Comparison of ENCODE assay signal across 9 cellular contexts in the genomic region with DNA sequence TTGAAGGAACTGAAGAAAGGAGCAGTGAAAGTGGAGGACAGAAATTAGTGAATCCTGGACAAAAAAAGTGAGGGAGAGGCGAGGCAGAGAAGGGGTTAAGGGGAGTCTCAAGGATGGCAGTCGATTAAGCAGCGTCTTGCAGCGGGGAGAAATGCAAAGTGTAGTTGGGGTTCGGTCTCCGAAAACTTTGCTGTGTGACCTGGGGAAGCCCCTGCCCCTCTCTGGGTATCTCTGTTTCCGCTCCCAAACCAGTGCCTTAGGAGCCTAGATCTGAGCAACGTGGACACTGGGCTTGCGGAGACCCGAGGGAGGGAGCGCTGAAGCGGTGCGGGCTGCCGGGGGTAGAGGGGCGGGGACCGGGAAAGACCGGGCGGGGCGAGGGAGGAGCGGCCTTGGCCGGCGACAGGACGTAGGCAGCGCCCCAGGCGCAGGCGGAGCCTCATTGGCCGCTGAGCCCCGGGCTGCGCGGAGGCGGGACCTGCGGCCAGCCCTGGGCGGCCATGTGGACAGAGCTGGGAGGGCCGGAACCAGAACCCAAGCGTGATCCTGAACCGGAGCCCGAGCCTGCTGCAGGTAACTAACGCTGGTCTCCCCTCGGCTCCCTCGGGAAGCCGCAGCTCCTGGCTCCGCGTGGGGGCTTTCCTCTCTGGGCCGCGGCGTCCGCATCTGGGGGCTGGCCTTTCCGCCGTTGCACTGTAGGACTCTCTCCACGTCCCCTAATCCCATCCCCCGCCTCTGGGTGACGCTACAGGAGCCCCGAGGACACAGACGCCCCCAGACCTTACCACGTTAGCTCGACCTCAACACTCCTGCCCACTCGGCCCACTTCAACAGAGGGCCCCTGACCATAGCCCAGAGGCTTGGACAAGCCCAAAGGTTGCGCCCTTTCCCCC. TPM values are rescaled to one million over a fixed set of nuclear protein-coding genes. Genes with fewer than 3 reads are reported as not detected.
DNase-seq lines count a peak whose midpoint lies in the region; ATAC-seq and TF ChIP-seq lines count a peak whose summit lies in the region.
"Had no signal": no experiment of that assay in that cellular context is flagged by ENCODE, and none has a peak within 500 bp of the region (broad histone marks: within the 10 kb centered on the region; RNA-seq: fewer than 3 reads in every experiment).

A gene (plus strand): TSS at position 468 of the 893 bp plus-strand sequence. CDS start 3,047 bp downstream, outside the sequence.

- DNase-seq in BE2C (peak; percentile 94), NCI-H524 (lab: John Stamatoyannopoulos, UW) (peak; percentile 65 to 79), dorsolateral prefrontal cortex (peak; percentile 45 to 88 (median 74)), lower leg skin (ENCODE audit: low spot score in 2 of 2) (peak; percentile 73 to 96)
- peak; percentile 68 for DNase-seq in activated CD4-positive, alpha-beta T cell treated with anti-CD3 and anti-CD28 coated beads, Interleukin-2, amount 10 ng/mL, durations not matched to agents 7 days and 5 days
- peak; percentile 9 to 47 (median 29) for DNase-seq in stimulated activated CD4-positive, alpha-beta T cell treated with anti-CD3 and anti-CD28 coated beads, TNF-alpha, amount 100 ng/mL, for 1 hour (ENCODE audit: low read depth in 3 of 3, low spot score in 1 of 3)

- H3K36me3 ChIP-seq in BE2C, result peaks cover 22% of the 10 kb centered on the region

- no peaks in the 10 kb centered on the region for H3K4me1 ChIP-seq in BE2C

- CTCF ChIA-PET in activated CD4-positive, alpha-beta T cell treated with anti-CD3 and anti-CD28 coated beads, Interleukin-2, amount 10 ng/mL, durations not matched to agents 7 days and 5 days (lab: Charles Lee), result interaction anchor here (1.1 kb wide), 3 partner anchors 9 to 479 kb away, joined by 3 to 4 read pairs (median 3); no protein-coding TSS in a partner anchor

- H3K27ac ChIP-seq in dorsolateral prefrontal cortex, result peak within 1 kb of the TSS in 10 of 59 donors; percentile 16 to 72 (median 50)
- H3K27ac ChIP-seq: epithelial cell of prostate had no signal

- H3K27me3 ChIP-seq in BE2C (no peaks in the 10 kb centered on the region), dorsolateral prefrontal cortex (no peaks in the 10 kb centered on the region)

- TF ChIP-seq CTCF in BE2C (IDR thresholded peaks at IDR 0.05; ENCODE audit: low read depth, low read length) (peak; percentile 27; the same call in 1 of the 2 replicates), dorsolateral prefrontal cortex (IDR thresholded peaks at IDR 0.05 in 54 of 56, conservative IDR thresholded peaks at IDR 0.05 in 2 of 56; ENCODE audit: low read depth in 1 of 56, partially characterized antibody in 56 of 56) (peak in 18 of 56 donors; percentile 10 to 47 (median 15)), lower leg skin (IDR thresholded peaks at IDR 0.05) (no peak)

- peaks cover 16% of the 10 kb centered on the region for H3K4me1 Mint-ChIP-seq in activated CD4-positive, alpha-beta T cell treated with anti-CD3 and anti-CD28 coated beads, Interleukin-2, amount 10 ng/mL, durations not matched to agents 7 days and 5 days

- WGBS in lower leg skin, 2 donors, result 2 to 9% methylated on average over 10 to 29 of the region's 58 CpGs

- no peak for TF ChIP-seq POLR2A in lower leg skin (IDR thresholded peaks at IDR 0.05)

- intact Hi-C loops in dorsolateral prefrontal cortex (cut with DNase I) (loop anchor here (5.0 to 10.0 kb wide), 2 partner anchors 490 to 808 kb away; a partner anchor contains a TSS), lower leg skin (cut with DNase I; ENCODE audit: low total_unique reads) (no loop called here)

- H3K4me3 ChIP-seq in BE2C (ENCODE audit: low read depth, low read length) (peak within 1 kb of the TSS; percentile 84), dorsolateral prefrontal cortex (peak within 1 kb of the TSS; percentile 54 to 91 (median 80)), lower leg skin (ENCODE audit: low read depth, poor library complexity, severe bottlenecking) (peak within 1 kb of the TSS; percentile 32)

- peaks cover 22% of the 10 kb centered on the region for H3K36me3 Mint-ChIP-seq in activated CD4-positive, alpha-beta T cell treated with anti-CD3 and anti-CD28 coated beads, Interleukin-2, amount 10 ng/mL, durations not matched to agents 7 days and 5 days (ENCODE audit: low read depth)

- peak; percentile 99 for ATAC-seq in GM18909 (IDR thresholded peaks at IDR 0.05; ENCODE audit: poor library complexity, unreplicated experiment)
- peak; percentile 99 for ATAC-seq in HG03139 (IDR thresholded peaks at IDR 0.05; ENCODE audit: unreplicated experiment)

- POLR2A ChIA-PET in activated CD4-positive, alpha-beta T cell treated with anti-CD3 and anti-CD28 coated beads, Interleukin-2, amount 10 ng/mL, durations not matched to agents 7 days and 5 days (lab: Charles Lee), result no interaction called here

- H3K4me3 Mint-ChIP-seq in activated CD4-positive, alpha-beta T cell treated with anti-CD3 and anti-CD28 coated beads, Interleukin-2, amount 10 ng/mL, durations not matched to agents 7 days and 5 days, result peak within 1 kb of the TSS; percentile 88

- H3K9me3 ChIP-seq in BE2C, result no peaks in the 10 kb centered on the region

- H3K9me3 Mint-ChIP-seq in activated CD4-positive, alpha-beta T cell treated with anti-CD3 and anti-CD28 coated beads, Interleukin-2, amount 10 ng/mL, durations not matched to agents 7 days and 5 days, result no peaks in the 10 kb centered on the region

- H3K27ac Mint-ChIP-seq in activated CD4-positive, alpha-beta T cell treated with anti-CD3 and anti-CD28 coated beads, Interleukin-2, amount 10 ng/mL, durations not matched to agents 7 days and 5 days, result peak within 1 kb of the TSS; percentile 92

- H3K27me3 Mint-ChIP-seq in activated CD4-positive, alpha-beta T cell treated with anti-CD3 and anti-CD28 coated beads, Interleukin-2, amount 10 ng/mL, durations not matched to agents 7 days and 5 days, result peaks cover 12% of the 10 kb centered on the region

RNA-seq across cellular contexts. Expression of the gene that starts here (rescaled TPM):
- 28.7 TPM for polyA plus RNA-seq in BE2C (2012; ENCODE audit: insufficient read depth, insufficient read length, low read depth)
- 1 to 10 TPM; 8.0 to 8.1 TPM for total RNA-seq in activated CD4-positive, alpha-beta T cell treated with anti-CD3 and anti-CD28 coated beads, Interleukin-2, amount 10 ng/mL, durations not matched to agents 7 days and 5 days
- 10 to 100 TPM in 49 of 120 experiments, 1 to 10 TPM in 71; 5.5 to 19.4 (median 9.7) TPM for total RNA-seq in dorsolateral prefrontal cortex
- 1 to 10 TPM; 2.3 to 6.8 (median 3.6) TPM for total RNA-seq in lower leg skin

Comparison
In these comparisons a context has a peak if more than half of its experiments do, and no peak if none do; other contexts are left out.
1. DNase-seq: peak in every context shown above with its lines; median percentile 94 in BE2C; 84 in lower leg skin; 74 in dorsolateral prefrontal cortex; 72 in NCI-H524; 68 in activated CD4-positive, alpha-beta T cell treated with anti-CD3 and anti-CD28 coated beads, Interleukin-2, amount 10 ng/mL, durations not matched to agents 7 days and 5 days; 29 in stimulated activated CD4-positive, alpha-beta T cell treated with anti-CD3 and anti-CD28 coated beads, TNF-alpha, amount 100 ng/mL, for 1 hour.
2. H3K4me3 ChIP-seq: peak in every context shown above with its lines; median percentile 84 in BE2C; 80 in dorsolateral prefrontal cortex; 32 in lower leg skin.